In genomic region chr19:17686592-17687042, GRCh38 we compare ENCODE assay signal across 10 cellular contexts. TPM values are rescaled to one million over a fixed set of nuclear protein-coding genes. Genes with fewer than 3 reads are reported as not detected.
DNase-seq lines count a peak whose midpoint lies in the region; ATAC-seq and TF ChIP-seq lines count a peak whose summit lies in the region.
"Had no signal": no experiment of that assay in that cellular context is flagged by ENCODE, and none has a peak within 500 bp of the region (broad histone marks: within the 10 kb centered on the region; RNA-seq: fewer than 3 reads in every experiment).

No MANE protein-coding gene starts in this region.

- intact Hi-C loops in stomach (cut with DNase I; ENCODE audit: low total_unique reads) = no loop called here

- H3K4me1 ChIP-seq in stomach = peaks cover 18 to 31% (median 29%) of the 10 kb centered on the region in 4 donors

- peak overlapping the region in 3 of 4 donors; percentile 7 to 26 (median 17) for H3K4me3 ChIP-seq in stomach

- DNase-seq in NCI-H524 (lab: John Stamatoyannopoulos, UW) (peak; percentile 28 to 44), NCI-H524 treated with DMSO at 0.1 percent for 48 hours (lab: John Stamatoyannopoulos, UW) (no peak), RPMI7951 (ENCODE audit: low read depth) (peak; percentile 47), glutamatergic neuron (peak; percentile 82), stomach (no peak), germinal center (ENCODE audit: low spot score) (no peak), AML-193 (lab: John Stamatoyannopoulos, UW) (no peak)
- no peak for DNase-seq in naive thymus-derived CD8-positive, alpha-beta T cell
- DNase-seq: activated CD8-positive, alpha-beta memory T cell treated with anti-CD3 and anti-CD28 coated beads, Interleukin-2, amount 50 U/mL, for 4 hours had no signal

- no peaks in the 10 kb centered on the region for H3K36me3 ChIP-seq in stomach

- WGBS in stomach, 5 donors = 0 to 1% (median 0%) methylated on average over 2 to 28 of the region's 28 CpGs

- peaks cover 6% of the 10 kb centered on the region for H3K4me1 Mint-ChIP-seq in glutamatergic neuron (ENCODE audit: low read depth, unreplicated experiment)
- peaks cover 8 to 24% (median 13%) of the 10 kb centered on the region in 4 donors for H3K4me1 Mint-ChIP-seq in naive thymus-derived CD8-positive, alpha-beta T cell

- ATAC-seq in naive thymus-derived CD8-positive, alpha-beta T cell = no peak

- TF ChIP-seq CTCF in glutamatergic neuron (IDR thresholded peaks at IDR 0.05; ENCODE audit: partially characterized antibody, unreplicated experiment) (no peak), stomach (IDR thresholded peaks at IDR 0.05) (no peak)

- H3K27ac Mint-ChIP-seq in glutamatergic neuron (ENCODE audit: unreplicated experiment) = no peak overlapping the region
- H3K27ac Mint-ChIP-seq in naive thymus-derived CD8-positive, alpha-beta T cell = no peak overlapping the region
- H3K27ac Mint-ChIP-seq: CD4-positive, CD25-positive, alpha-beta regulatory T cell had no signal

- no peaks in the 10 kb centered on the region for H3K9me3 Mint-ChIP-seq in glutamatergic neuron (ENCODE audit: unreplicated experiment)
- peaks cover 0 to 9% (median 0%) of the 10 kb centered on the region in 9 donors for H3K9me3 Mint-ChIP-seq in naive thymus-derived CD8-positive, alpha-beta T cell

- H3K4me3 Mint-ChIP-seq in glutamatergic neuron (ENCODE audit: unreplicated experiment) = peak overlapping the region; percentile 99
- peak overlapping the region in 4 of 10 donors; percentile 7 to 38 (median 23) for H3K4me3 Mint-ChIP-seq in naive thymus-derived CD8-positive, alpha-beta T cell

- TF ChIP-seq POLR2A in stomach (IDR thresholded peaks at IDR 0.05) = no peak

- H3K27me3 Mint-ChIP-seq in glutamatergic neuron (ENCODE audit: unreplicated experiment) = peaks cover 2% of the 10 kb centered on the region
- H3K27me3 Mint-ChIP-seq in naive thymus-derived CD8-positive, alpha-beta T cell = peaks cover 36 to 82% (median 53%) of the 10 kb centered on the region in 5 donors

- peak overlapping the region in 1 of 5 donors; percentile 10 for H3K27ac ChIP-seq in stomach

- POLR2A ChIA-PET in naive thymus-derived CD8-positive, alpha-beta T cell (lab: Charles Lee) = no interaction called here

- peaks cover 6% of the 10 kb centered on the region for H3K36me3 Mint-ChIP-seq in glutamatergic neuron (ENCODE audit: unreplicated experiment)
- peaks cover 0 to 9% (median 8%) of the 10 kb centered on the region in 3 donors for H3K36me3 Mint-ChIP-seq in naive thymus-derived CD8-positive, alpha-beta T cell

- no peak for TF ChIP-seq EP300 in stomach (IDR thresholded peaks at IDR 0.05)

- no peaks in the 10 kb centered on the region for H3K9me3 ChIP-seq in stomach

- H3K27me3 ChIP-seq in stomach = peaks cover 9 to 98% (median 61%) of the 10 kb centered on the region in 3 donors

RNA-seq across cellular contexts. Expression of gene UNC13A, which starts 1.5 kb away (rescaled TPM):
- 0.10 and 0.12 TPM in 2 replicates for total RNA-seq in RPMI7951 (2014; rRNA removed; shearing (Covaris generic))
- total RNA-seq in glutamatergic neuron (ENCODE audit: unreplicated experiment) = 79.7 TPM
- total RNA-seq in stomach = 1 to 10 TPM in 1 of 5 donors, under 1 TPM in 3, not detected in 1; under 0.01 to 2.2 (median 0.44) TPM
- polyA plus RNA-seq in stomach = under 1 TPM; 0.08 to 0.31 (median 0.15) TPM
- under 1 TPM; 0.03 to 0.10 TPM for total RNA-seq in naive thymus-derived CD8-positive, alpha-beta T cell
- under 1 TPM in 2 of 3 donors, not detected in 1; 0.01 to 0.06 TPM for polyA plus RNA-seq in naive thymus-derived CD8-positive, alpha-beta T cell
- total RNA-seq: CD4-positive, CD25-positive, alpha-beta regulatory T cell had no signal
- polyA plus RNA-seq: CD4-positive, CD25-positive, alpha-beta regulatory T cell had no signal

RNA-seq across cellular contexts. Expression of gene MAP1S, which starts 32.7 kb away (rescaled TPM):
- 9.6 and 10.0 TPM in 2 replicates for total RNA-seq in RPMI7951 (2014; rRNA removed; shearing (Covaris generic))
- total RNA-seq in glutamatergic neuron (ENCODE audit: unreplicated experiment) (111 TPM), stomach (100 to 1,000 TPM in 1 of 5 donors, 10 to 100 TPM in 3, 1 to 10 TPM in 1; 8.3 to 193 (median 67.1) TPM)
- polyA plus RNA-seq in stomach = 10 to 100 TPM; 14.9 to 25.2 (median 25.0) TPM
- 10 to 100 TPM; 50.1 to 54.2 TPM for total RNA-seq in naive thymus-derived CD8-positive, alpha-beta T cell
- 10 to 100 TPM; 13.8 to 40.0 (median 18.7) TPM for polyA plus RNA-seq in naive thymus-derived CD8-positive, alpha-beta T cell

Comparison
In these comparisons a context has a peak if more than half of its experiments do, and no peak if none do; other contexts are left out.
1. DNase-seq: peak in NCI-H524 (2 of 2), RPMI7951 (single experiment) and glutamatergic neuron (single experiment); none in NCI-H524 treated with DMSO at 0.1 percent for 48 hours (single experiment), stomach (single experiment), germinal center (single experiment), naive thymus-derived CD8-positive, alpha-beta T cell (0 of 10) and AML-193 (0 of 2).
2. RNA of gene UNC13A, which starts 1.5 kb away (total RNA-seq): 79.7 TPM in glutamatergic neuron (single experiment); under 0.01 to 2.2 TPM in stomach, 0.10 to 0.12 TPM in RPMI7951 and 0.03 to 0.10 TPM in naive thymus-derived CD8-positive, alpha-beta T cell; every median in the first group is over 10 times any median in the second.